Comparison of ENCODE assay signal across 8 cellular contexts in genomic region chr6:13908955-13909381, GRCh38. TPM values are rescaled to one million over a fixed set of nuclear protein-coding genes. Genes with fewer than 3 reads are reported as not detected.
A peak's percentile ranks its signal among the peaks of the same experiment; 100 is the strongest.
DNase-seq lines count a peak whose midpoint lies in the region; ATAC-seq, FAIRE-seq and TF ChIP-seq lines count a peak whose summit lies in the region.

No MANE protein-coding gene starts in this region.

- H3K9ac ChIP-seq in mammary epithelial cell (ENCODE audit: insufficient read depth, low read length) (no peak overlapping the region), keratinocyte (ENCODE audit: control insufficient read depth, extremely low read depth, insufficient read depth, low read length) (no peak overlapping the region)

- in situ Hi-C loops in mammary epithelial cell (cut with MboI; ENCODE audit: low sequenced_read_pairs in 2 of 2), result loop anchor here (5.0 kb wide), 2 partner anchors 153 to 233 kb away; no protein-coding TSS in a partner anchor

- TF ChIP-seq CTCF in AG09319 (IDR thresholded peaks at IDR 0.05; ENCODE audit: low read depth, low read length) (peak; percentile 67), mammary epithelial cell (conservative IDR thresholded peaks at IDR 0.05 in 1 of 2, IDR thresholded peaks at IDR 0.05 in 1 of 2; ENCODE audit: extremely low read depth in 1 of 2, insufficient read depth in 1 of 2, low read depth in 1 of 2, low read length in 2 of 2) (peak; percentile 78 to 79), keratinocyte (optimal IDR thresholded peaks at IDR 0.05 in 1 of 3, IDR thresholded peaks at IDR 0.05 in 1 of 3, conservative IDR thresholded peaks at IDR 0.05 in 1 of 3; ENCODE audit: extremely low read depth in 1 of 3, insufficient read depth in 2 of 3, low read length in 3 of 3) (peak; percentile 66 to 70 (median 67))

- H3K27ac ChIP-seq in mammary epithelial cell (ENCODE audit: insufficient read depth, low read depth, low read length), result no peak overlapping the region
- no peak overlapping the region for H3K27ac ChIP-seq in keratinocyte (ENCODE audit: control insufficient read depth, insufficient read depth, low read length)

- H3K4me1 ChIP-seq in mammary epithelial cell (ENCODE audit: insufficient read depth, low read length) (peaks cover 14% of the 10 kb centered on the region), keratinocyte (ENCODE audit: control insufficient read depth, extremely low read depth, insufficient read depth, low read length) (peaks cover 20% of the 10 kb centered on the region)

- H3K4me2 ChIP-seq in mammary epithelial cell (ENCODE audit: insufficient read depth, low read depth, low read length) (no peak overlapping the region), keratinocyte (ENCODE audit: control insufficient read depth, extremely low read depth, insufficient read depth, low read depth, low read length) (no peak overlapping the region)

- H2AFZ ChIP-seq in mammary epithelial cell (ENCODE audit: low read depth, low read length), result no peak overlapping the region
- H2AFZ ChIP-seq in keratinocyte (ENCODE audit: control insufficient read depth, low read length), result no peak overlapping the region

- H4K20me1 ChIP-seq in mammary epithelial cell (ENCODE audit: insufficient read depth, low read length) (no peaks in the 10 kb centered on the region), keratinocyte (ENCODE audit: control insufficient read depth, extremely low read depth, insufficient read depth, low read length) (no peaks in the 10 kb centered on the region)

- H3K9me3 ChIP-seq in mammary epithelial cell (replicated peaks; ENCODE audit: insufficient read depth, low read length) (no peaks in the 10 kb centered on the region), keratinocyte (ENCODE audit: control insufficient read depth, low read depth, low read length) (no peaks in the 10 kb centered on the region)

- peak; percentile 37 for DNase-seq in AG09319 (ENCODE audit: extremely low read depth, low read depth)
- DNase-seq in GM18507 (ENCODE audit: extremely low spot score, insufficient read length, low read depth), result peak; percentile 36
- peak; percentile 68 for DNase-seq in NCI-H1694 (lab: John Stamatoyannopoulos, UW)
- DNase-seq in T-helper 1 cell, result peak in 4 of 5 donors; percentile 21 to 53 (median 42)
- peak; percentile 55 for DNase-seq in mammary epithelial cell
- DNase-seq in keratinocyte (ENCODE audit: low read depth, low spot score), result no peak
- peak; percentile 47 for DNase-seq in stimulated activated CD8-positive, alpha-beta memory T cell treated with anti-CD3 and anti-CD28 coated beads, Interleukin-4, amount 100 ng/mL, for 48 hours

- dilution Hi-C loops in mammary epithelial cell (cut with HindIII; ENCODE audit: low sequenced_read_pairs), result loop anchor here (10.0 kb wide), 1 partner anchor 156 kb away; no protein-coding TSS in a partner anchor
- dilution Hi-C loops in keratinocyte (cut with MboI; ENCODE audit: extremely low pct_ligation_motif_present, low sequenced_read_pairs), result no loop called here

- H3K79me2 ChIP-seq in mammary epithelial cell (ENCODE audit: insufficient read depth, low read length) (no peaks in the 10 kb centered on the region), keratinocyte (ENCODE audit: control insufficient read depth, insufficient read depth, low read length) (no peaks in the 10 kb centered on the region)

- H3K27me3 ChIP-seq in mammary epithelial cell (ENCODE audit: insufficient read depth, low read length) (peaks cover 4% of the 10 kb centered on the region), keratinocyte (ENCODE audit: control insufficient read depth, extremely low read depth, insufficient read depth, low read length) (peaks cover 3% of the 10 kb centered on the region)

- CTCF ChIA-PET in mammary epithelial cell (lab: Charles Lee; ENCODE audit: low non-redundant PET), result interaction anchor here (0.8 kb wide), 1 partner anchor 137 kb away, joined by 6 read pairs; no protein-coding TSS in a partner anchor

- FAIRE-seq in GM18507 (lab: Jason Lieb, UNC) (peak; percentile 84), keratinocyte (lab: Jason Lieb, UNC) (peak; percentile 90)

- intact Hi-C loops in mammary epithelial cell (cut with micrococcal nuclease), result loop anchor here (1.0 to 5.0 kb wide), 5 partner anchors 114 to 1713 kb away; no protein-coding TSS in a partner anchor

- H3K9me1 ChIP-seq in keratinocyte (ENCODE audit: control insufficient read depth, extremely low read depth, insufficient read depth, low read length), result no peaks in the 10 kb centered on the region

- H3K4me3 ChIP-seq in mammary epithelial cell (replicated peaks in 1 of 3; ENCODE audit: insufficient read depth in 1 of 3, low read depth in 2 of 3, low read length in 3 of 3) (no peak overlapping the region), keratinocyte (ENCODE audit: control insufficient read depth in 2 of 3, extremely low read depth in 1 of 3, insufficient read depth in 2 of 3, low read depth in 1 of 3, low read length in 3 of 3) (no peak overlapping the region)

- WGBS in mammary epithelial cell (ENCODE audit: low coverage, missing lambda C conversion rate), result 0% methylated on average over 3 of the region's 3 CpGs

- no peak for ATAC-seq in GM21381 (IDR thresholded peaks at IDR 0.05; ENCODE audit: unreplicated experiment)

- BruUV-seq in mammary epithelial cell (replicated peaks; lab: Mats Ljungman, UMichigan), result no TSS peak

- H3K36me3 ChIP-seq in mammary epithelial cell (ENCODE audit: insufficient read depth, low read length), result no peaks in the 10 kb centered on the region
- H3K36me3 ChIP-seq in keratinocyte (ENCODE audit: control insufficient read depth in 2 of 2, extremely low read depth in 1 of 2, insufficient read depth in 2 of 2, low read length in 2 of 2), result no peaks in the 10 kb centered on the region

RNA-seq across cellular contexts. Expression of gene RNF182, which starts 15.8 kb away (rescaled TPM):
- total RNA-seq in mammary epithelial cell, result under 1 TPM in 1 of 2 donors, not detected in 1; 0.33 TPM
- polyA plus RNA-seq in mammary epithelial cell (0.33 TPM), keratinocyte (0.94 to 3.8 TPM (median 2.0 TPM) in 3 replicates)
- polyA minus RNA-seq in mammary epithelial cell (6.5 TPM), keratinocyte (2.5 to 3.5 TPM (median 2.6 TPM) in 3 replicates)
- polyA plus RNA-seq in keratinocyte (2011; ENCODE audit: low read depth), result 0.17 TPM
- 1.3 and 2.8 TPM in 2 replicates for polyA plus RNA-seq in keratinocyte (2011; cell fraction: cytosol; rRNA removed)
- polyA plus RNA-seq in keratinocyte (2011; cell fraction: nucleus; rRNA removed), result 2.6 and 2.9 TPM in 2 replicates
- polyA plus RNA-seq in keratinocyte (2012; ENCODE audit: low replicate concordance), result 0.38 and 2.8 TPM in 2 replicates
- polyA minus RNA-seq in keratinocyte (2011; cell fraction: cytosol; rRNA and poly(A)+ RNA removed), result 1.3 TPM
- polyA minus RNA-seq in keratinocyte (2011; cell fraction: nucleus; rRNA and poly(A)+ RNA removed), result 1.3 and 4.2 TPM in 2 replicates
